Comparison of ENCODE assay signal across 19 cellular contexts in the genomic region with DNA sequence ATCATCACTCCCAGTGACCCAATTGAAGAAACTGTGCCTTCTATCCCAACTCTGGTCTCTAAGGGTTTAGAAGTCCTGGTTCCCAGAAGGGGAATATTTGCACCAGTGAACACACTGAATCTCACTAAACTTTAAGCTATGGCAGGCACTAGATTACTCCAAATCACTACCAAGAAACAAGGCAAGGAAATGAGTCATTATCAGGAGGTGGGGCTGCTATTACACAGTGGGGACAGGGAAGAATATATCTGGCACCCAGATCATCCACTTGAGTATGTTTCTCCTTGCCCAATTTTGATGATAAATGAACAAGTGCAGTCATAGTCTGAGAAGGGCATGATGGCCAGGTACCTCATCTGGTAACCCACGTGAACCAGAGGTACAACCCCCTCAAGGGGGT. TPM values are rescaled to one million over a fixed set of nuclear protein-coding genes. Genes with fewer than 3 reads are reported as not detected.
DNase-seq lines count a peak whose midpoint lies in the region; ATAC-seq and TF ChIP-seq lines count a peak whose summit lies in the region.
"Had no signal": no experiment of that assay in that cellular context is flagged by ENCODE, and none has a peak within 500 bp of the region (broad histone marks: within the 10 kb centered on the region; RNA-seq: fewer than 3 reads in every experiment).

No MANE protein-coding gene starts in this region.

- POLR2A ChIA-PET in MCF 10A (lab: Yijun Ruan, JAX), result no interaction called here
- POLR2A ChIA-PET in activated CD4-positive, alpha-beta memory T cell treated with anti-CD3 and anti-CD28 coated beads, Interleukin-2, amount 10 ng/mL, durations not matched to agents 7 days and 5 days (lab: Charles Lee), result interaction anchor here (1.0 kb wide), 1 partner anchor 62 kb away, joined by 3 read pairs; no protein-coding TSS in a partner anchor

- H3K4me3 ChIP-seq in breast epithelium (no peak overlapping the region), fibroblast of villous mesenchyme (ENCODE audit: low read depth, low read length) (no peak overlapping the region)
- H3K4me3 ChIP-seq: dorsolateral prefrontal cortex, left lung, right atrium auricular region had no signal

- H3K9me3 Mint-ChIP-seq in MCF 10A (ENCODE audit: unreplicated experiment), result no peaks in the 10 kb centered on the region
- H3K9me3 Mint-ChIP-seq in activated CD4-positive, alpha-beta memory T cell treated with anti-CD3 and anti-CD28 coated beads, Interleukin-2, amount 10 ng/mL, durations not matched to agents 7 days and 5 days, result no peaks in the 10 kb centered on the region
- H3K9me3 Mint-ChIP-seq: activated CD4-positive, alpha-beta T cell treated with anti-CD3 and anti-CD28 coated beads, Interleukin-2, amount 10 ng/mL, durations not matched to agents 24 days and 14 days; nephron had no signal

- no peaks in the 10 kb centered on the region for H3K27me3 Mint-ChIP-seq in MCF 10A (ENCODE audit: insufficient read depth, unreplicated experiment)
- H3K27me3 Mint-ChIP-seq in activated CD4-positive, alpha-beta memory T cell treated with anti-CD3 and anti-CD28 coated beads, Interleukin-2, amount 10 ng/mL, durations not matched to agents 7 days and 5 days, result no peaks in the 10 kb centered on the region

- no peak overlapping the region for H3K27ac Mint-ChIP-seq in MCF 10A (ENCODE audit: low read depth, unreplicated experiment)
- H3K27ac Mint-ChIP-seq in activated CD4-positive, alpha-beta memory T cell treated with anti-CD3 and anti-CD28 coated beads, Interleukin-2, amount 10 ng/mL, durations not matched to agents 7 days and 5 days, result peak overlapping the region; percentile 27
- H3K27ac Mint-ChIP-seq: activated CD4-positive, alpha-beta T cell treated with anti-CD3 and anti-CD28 coated beads, Interleukin-2, amount 10 ng/mL, durations not matched to agents 24 days and 14 days; nephron had no signal

- peaks cover 14% of the 10 kb centered on the region for H3K4me1 Mint-ChIP-seq in MCF 10A (ENCODE audit: insufficient read depth, unreplicated experiment)
- peaks cover 23% of the 10 kb centered on the region for H3K4me1 Mint-ChIP-seq in activated CD4-positive, alpha-beta memory T cell treated with anti-CD3 and anti-CD28 coated beads, Interleukin-2, amount 10 ng/mL, durations not matched to agents 7 days and 5 days
- H3K4me1 Mint-ChIP-seq: nephron had no signal

- intact Hi-C loops in MCF 10A (cut with micrococcal nuclease), result no loop called here
- intact Hi-C loops in breast epithelium (cut with DNase I; ENCODE audit: low total_unique reads), result no loop called here

- no peaks in the 10 kb centered on the region for H3K9me3 ChIP-seq in breast epithelium
- H3K9me3 ChIP-seq: left lung, right atrium auricular region had no signal

- no peak overlapping the region for H3K4me3 Mint-ChIP-seq in MCF 10A (ENCODE audit: unreplicated experiment)
- H3K4me3 Mint-ChIP-seq in activated CD4-positive, alpha-beta memory T cell treated with anti-CD3 and anti-CD28 coated beads, Interleukin-2, amount 10 ng/mL, durations not matched to agents 7 days and 5 days, result no peak overlapping the region
- H3K4me3 Mint-ChIP-seq: activated CD4-positive, alpha-beta T cell treated with anti-CD3 and anti-CD28 coated beads, Interleukin-2, amount 10 ng/mL, durations not matched to agents 24 days and 14 days; nephron had no signal

- no peak overlapping the region for H3K27ac ChIP-seq in breast epithelium
- H3K27ac ChIP-seq: dorsolateral prefrontal cortex, HL-60, left lung, right atrium auricular region had no signal

- no peak for TF ChIP-seq POLR2A in breast epithelium (IDR thresholded peaks at IDR 0.05)

- CTCF ChIA-PET in MCF 10A (lab: Yijun Ruan, JAX), result interaction anchor here (0.6 to 1.2 kb wide), 3 partner anchors 22 to 780 kb away, joined by 3 to 8 read pairs (median 3); no protein-coding TSS in a partner anchor
- CTCF ChIA-PET in activated CD4-positive, alpha-beta memory T cell treated with anti-CD3 and anti-CD28 coated beads, Interleukin-2, amount 10 ng/mL, durations not matched to agents 7 days and 5 days (lab: Charles Lee), result no interaction called here

- no peaks in the 10 kb centered on the region for H3K36me3 ChIP-seq in breast epithelium

- H3K4me1 ChIP-seq in breast epithelium, result no peaks in the 10 kb centered on the region
- H3K4me1 ChIP-seq: left lung, right atrium auricular region had no signal

- TF ChIP-seq CTCF in MCF 10A (IDR thresholded peaks at IDR 0.05; ENCODE audit: unreplicated experiment) (no peak), breast epithelium (IDR thresholded peaks at IDR 0.05) (no peak), fibroblast of villous mesenchyme (IDR thresholded peaks at IDR 0.05; ENCODE audit: insufficient read depth, low read depth, low read length) (no peak)

- H3K36me3 Mint-ChIP-seq in MCF 10A (ENCODE audit: insufficient read depth, unreplicated experiment), result peaks cover 44% of the 10 kb centered on the region
- peaks cover 35% of the 10 kb centered on the region for H3K36me3 Mint-ChIP-seq in activated CD4-positive, alpha-beta memory T cell treated with anti-CD3 and anti-CD28 coated beads, Interleukin-2, amount 10 ng/mL, durations not matched to agents 7 days and 5 days (ENCODE audit: low read depth)

- no peaks in the 10 kb centered on the region for H3K27me3 ChIP-seq in breast epithelium
- H3K27me3 ChIP-seq: dorsolateral prefrontal cortex, left lung, right atrium auricular region had no signal

- no TSS peak for BruUV-seq in MCF 10A (replicated peaks; lab: Mats Ljungman, UMichigan)

- DNase-seq in MCF 10A (ENCODE audit: unreplicated experiment) (peak; percentile 38), breast epithelium (ENCODE audit: low spot score in 2 of 2) (no peak), fibroblast of villous mesenchyme (ENCODE audit: low read depth) (peak; percentile 9), medulla oblongata (ENCODE audit: extremely low spot score) (no peak), NCI-H1092 (lab: John Stamatoyannopoulos, UW) (no peak)
- no peak for DNase-seq in activated CD4-positive, alpha-beta memory T cell treated with anti-CD3 and anti-CD28 coated beads, Interleukin-2, amount 10 ng/mL, durations not matched to agents 7 days and 5 days
- DNase-seq in stimulated activated naive CD4-positive, alpha-beta T cell (lab: John Stamatoyannopoulos, UW), result no peak
- DNase-seq: activated CD4-positive, alpha-beta T cell treated with anti-CD3 and anti-CD28 coated beads, Interleukin-2, amount 10 ng/mL, durations not matched to agents 24 days and 14 days; dorsolateral prefrontal cortex; glutamatergic neuron; left lung; MM.1S; stimulated activated CD4-positive, alpha-beta T cell treated with anti-CD3 and anti-CD28 coated beads, Interleukin-4, amount 100 ng/mL, for 24 hours; stimulated activated naive CD4-positive, alpha-beta T cell treated with Interleukin-2 at 50 U/mL for 16 hours had no signal

- ATAC-seq in GM21528 (IDR thresholded peaks at IDR 0.05; ENCODE audit: low FRiP score, unreplicated experiment), result no peak
- ATAC-seq: left lung had no signal

RNA-seq across cellular contexts. Expression of gene MRPL9, which starts 7.0 kb away (rescaled TPM):
- total RNA-seq in MCF 10A (2022) (145 and 146 TPM in 2 replicates), breast epithelium (10 to 100 TPM; 58.3 to 68.5 (median 66.9) TPM), fibroblast of villous mesenchyme (91.5 and 95.7 TPM in 2 replicates)
- total RNA-seq in activated CD4-positive, alpha-beta memory T cell treated with anti-CD3 and anti-CD28 coated beads, Interleukin-2, amount 10 ng/mL, durations not matched to agents 7 days and 5 days, result 10 to 100 TPM; 97.9 to 98.9 TPM

RNA-seq across cellular contexts. Expression of gene TDRKH, which starts 34.0 kb away (rescaled TPM):
- 5.6 and 10.6 TPM in 2 replicates for total RNA-seq in MCF 10A (2022)
- total RNA-seq in breast epithelium, result 1 to 10 TPM; 5.6 to 9.7 (median 6.7) TPM
- total RNA-seq in activated CD4-positive, alpha-beta memory T cell treated with anti-CD3 and anti-CD28 coated beads, Interleukin-2, amount 10 ng/mL, durations not matched to agents 7 days and 5 days, result 10 to 100 TPM; 27.1 to 30.9 TPM
- 0.64 and 1.7 TPM in 2 replicates for total RNA-seq in fibroblast of villous mesenchyme

RNA-seq across cellular contexts. Expression of gene RIIAD1, which starts 35.0 kb away (rescaled TPM):
- not detected in 2 replicates for total RNA-seq in MCF 10A (2022)
- total RNA-seq in breast epithelium, result not detected
- not detected for total RNA-seq in activated CD4-positive, alpha-beta memory T cell treated with anti-CD3 and anti-CD28 coated beads, Interleukin-2, amount 10 ng/mL, durations not matched to agents 7 days and 5 days
- total RNA-seq in fibroblast of villous mesenchyme, result 0.64 TPM in 1 of 2 replicates, not detected in the other
- total RNA-seq: activated CD4-positive, alpha-beta T cell treated with anti-CD3 and anti-CD28 coated beads, Interleukin-2, amount 10 ng/mL, durations not matched to agents 24 days and 14 days; H4; right atrium auricular region had no signal

RNA-seq across cellular contexts. Expression of gene CELF3, which starts 39.7 kb away (rescaled TPM):
- total RNA-seq in MCF 10A (2022) (not detected in 2 replicates), breast epithelium (not detected), fibroblast of villous mesenchyme (not detected in 2 replicates)
- not detected for total RNA-seq in activated CD4-positive, alpha-beta memory T cell treated with anti-CD3 and anti-CD28 coated beads, Interleukin-2, amount 10 ng/mL, durations not matched to agents 7 days and 5 days
- total RNA-seq: activated CD4-positive, alpha-beta T cell treated with anti-CD3 and anti-CD28 coated beads, Interleukin-2, amount 10 ng/mL, durations not matched to agents 24 days and 14 days; H4; left lung; right atrium auricular region had no signal

RNA-seq across cellular contexts. Expression of gene LINGO4, which starts 48.9 kb away (rescaled TPM):
- total RNA-seq in MCF 10A (2022) (0.10 TPM in 1 of 2 replicates, not detected in the other), breast epithelium (under 1 TPM; 0.16 to 0.88 (median 0.33) TPM), fibroblast of villous mesenchyme (not detected in 2 replicates)
- total RNA-seq in activated CD4-positive, alpha-beta memory T cell treated with anti-CD3 and anti-CD28 coated beads, Interleukin-2, amount 10 ng/mL, durations not matched to agents 7 days and 5 days, result 1 to 10 TPM; 1.2 to 1.3 TPM
- total RNA-seq: activated CD4-positive, alpha-beta T cell treated with anti-CD3 and anti-CD28 coated beads, Interleukin-2, amount 10 ng/mL, durations not matched to agents 24 days and 14 days; H4 had no signal

Comparison
In these comparisons a context has a peak if more than half of its experiments do, and no peak if none do; other contexts are left out.
1. DNase-seq: peak in MCF 10A (single experiment) and fibroblast of villous mesenchyme (single experiment); none in breast epithelium (0 of 2), activated CD4-positive, alpha-beta memory T cell treated with anti-CD3 and anti-CD28 coated beads, Interleukin-2, amount 10 ng/mL, durations not matched to agents 7 days and 5 days (single experiment), medulla oblongata (single experiment), NCI-H1092 (single experiment) and stimulated activated naive CD4-positive, alpha-beta T cell (0 of 6).